Comparison of ENCODE assay signal across 14 cellular contexts in genomic region chr20:24066075-24066700, GRCh38.
DNase-seq lines count a peak whose midpoint lies in the region; ATAC-seq, FAIRE-seq and TF ChIP-seq lines count a peak whose summit lies in the region.
"Had no signal": no experiment of that assay in that cellular context is flagged by ENCODE, and none has a peak within 500 bp of the region (broad histone marks: within the 10 kb centered on the region; RNA-seq: fewer than 3 reads in every experiment).

No MANE protein-coding gene starts in this region.

- peak overlapping the region; percentile 88 for H3K4me3 Mint-ChIP-seq in CD4-positive, alpha-beta T cell
- H3K4me3 Mint-ChIP-seq in activated T-helper 1 cell treated with anti-CD3 and anti-CD28 coated beads, Interleukin-12 subunit alpha, Interleukin-12 subunit beta, Interleukin-2, Interleukin-4 antibody, amounts not matched to agents 30 ng/mL and 10 ng/mL and 1 ng/mL, durations not matched to agents 14 hours and 24 hours and 36 hours = peak overlapping the region; percentile 24
- H3K4me3 Mint-ChIP-seq in effector memory CD8-positive, alpha-beta T cell = peak overlapping the region; percentile 54 to 78
- H3K4me3 Mint-ChIP-seq: endodermal cell had no signal

- H3K36me3 Mint-ChIP-seq in CD4-positive, alpha-beta T cell (ENCODE audit: low read depth) = peaks cover 11% of the 10 kb centered on the region
- peaks cover 6% of the 10 kb centered on the region for H3K36me3 Mint-ChIP-seq in activated T-helper 1 cell treated with anti-CD3 and anti-CD28 coated beads, Interleukin-12 subunit alpha, Interleukin-12 subunit beta, Interleukin-2, Interleukin-4 antibody, amounts not matched to agents 30 ng/mL and 10 ng/mL and 1 ng/mL, durations not matched to agents 14 hours and 24 hours and 36 hours (ENCODE audit: low read depth)
- H3K36me3 Mint-ChIP-seq in effector memory CD8-positive, alpha-beta T cell (ENCODE audit: insufficient read depth) = no peaks in the 10 kb centered on the region

- H4K91ac ChIP-seq in neuronal stem cell (ENCODE audit: low read depth, low read length, poor library complexity) = no peak overlapping the region

- intact Hi-C loops in CD4-positive, alpha-beta T cell (cut with DNase I, micrococcal nuclease) = loop anchor here in 1 of 2 experiments (2.0 to 10.0 kb wide), 2 partner anchors 39 to 59 kb away; no protein-coding TSS in a partner anchor
- intact Hi-C loops in activated T-helper 1 cell treated with anti-CD3 and anti-CD28 coated beads, Interleukin-12 subunit alpha, Interleukin-12 subunit beta, Interleukin-2, Interleukin-4 antibody, amounts not matched to agents 30 ng/mL and 10 ng/mL and 1 ng/mL, durations not matched to agents 14 hours and 24 hours and 36 hours (cut with micrococcal nuclease) = no loop called here

- H3K4me3 ChIP-seq in neuronal stem cell (ENCODE audit: low read length in 2 of 2) (no peak overlapping the region), small intestine (ENCODE audit: low read depth in 1 of 2, low read length in 2 of 2) (no peak overlapping the region)
- H3K4me3 ChIP-seq: ovary had no signal

- no peaks in the 10 kb centered on the region for H3K4me1 ChIP-seq in neuronal stem cell (ENCODE audit: control insufficient read depth in 2 of 2, insufficient read depth in 1 of 2, low read depth in 1 of 2, low read length in 2 of 2)
- no peaks in the 10 kb centered on the region for H3K4me1 ChIP-seq in small intestine (ENCODE audit: control insufficient read depth in 2 of 2, insufficient read depth in 1 of 2, low read depth in 1 of 2, low read length in 1 of 2)

- no peak for FAIRE-seq in small intestine (lab: Jason Lieb, UNC)

- H3K27me3 ChIP-seq in CD4-positive, alpha-beta T cell (ENCODE audit: control insufficient read depth, insufficient read depth, low read length) = no peaks in the 10 kb centered on the region
- H3K27me3 ChIP-seq in neuronal stem cell (ENCODE audit: control insufficient read depth in 3 of 3, insufficient read depth in 3 of 3, low read depth in 1 of 3, low read length in 3 of 3) (no peaks in the 10 kb centered on the region), small intestine (ENCODE audit: control insufficient read depth in 2 of 2, insufficient read depth in 2 of 2, low read length in 2 of 2) (no peaks in the 10 kb centered on the region)
- H3K27me3 ChIP-seq: ovary had no signal

- H3K27me3 Mint-ChIP-seq in CD4-positive, alpha-beta T cell = no peaks in the 10 kb centered on the region
- H3K27me3 Mint-ChIP-seq in activated T-helper 1 cell treated with anti-CD3 and anti-CD28 coated beads, Interleukin-12 subunit alpha, Interleukin-12 subunit beta, Interleukin-2, Interleukin-4 antibody, amounts not matched to agents 30 ng/mL and 10 ng/mL and 1 ng/mL, durations not matched to agents 14 hours and 24 hours and 36 hours (ENCODE audit: insufficient read depth) = no peaks in the 10 kb centered on the region
- H3K27me3 Mint-ChIP-seq in effector memory CD8-positive, alpha-beta T cell = peaks cover 0 to 5% of the 10 kb centered on the region in 2 donors

- H3K27ac Mint-ChIP-seq in CD4-positive, alpha-beta T cell = peak overlapping the region; percentile 85
- no peak overlapping the region for H3K27ac Mint-ChIP-seq in activated T-helper 1 cell treated with anti-CD3 and anti-CD28 coated beads, Interleukin-12 subunit alpha, Interleukin-12 subunit beta, Interleukin-2, Interleukin-4 antibody, amounts not matched to agents 30 ng/mL and 10 ng/mL and 1 ng/mL, durations not matched to agents 14 hours and 24 hours and 36 hours
- peak overlapping the region; percentile 70 to 91 for H3K27ac Mint-ChIP-seq in effector memory CD8-positive, alpha-beta T cell
- H3K27ac Mint-ChIP-seq: endodermal cell had no signal

- no peak overlapping the region for H2BK15ac ChIP-seq in neuronal stem cell (ENCODE audit: low read length)

- no peak overlapping the region for H2AFZ ChIP-seq in neuronal stem cell (ENCODE audit: low read length)

- no peaks in the 10 kb centered on the region for H3K79me1 ChIP-seq in neuronal stem cell (ENCODE audit: low read depth, low read length)

- no peak overlapping the region for H2BK120ac ChIP-seq in neuronal stem cell (ENCODE audit: low read depth, low read length)

- CTCF ChIA-PET in CD4-positive, alpha-beta T cell (lab: Charles Lee) = no interaction called here

- DNase-seq in CD4-positive, alpha-beta T cell = peak in 7 of 10 experiments; percentile 17 to 46 (median 21)
- peak; percentile 52 for DNase-seq in OCI-M1 (lab: John Stamatoyannopoulos, UW)
- DNase-seq in activated T-helper 1 cell treated with anti-CD3 and anti-CD28 coated beads, Interleukin-12 subunit alpha, Interleukin-12 subunit beta, Interleukin-2, Interleukin-4 antibody, amounts not matched to agents 30 ng/mL and 10 ng/mL and 1 ng/mL, durations not matched to agents 14 hours and 24 hours and 36 hours (ENCODE audit: low spot score) = no peak
- peak in 1 of 3 experiments; percentile 11 for DNase-seq in effector memory CD8-positive, alpha-beta T cell
- no peak for DNase-seq in neuronal stem cell (ENCODE audit: low spot score)
- DNase-seq in small intestine = no peak
- DNase-seq in D341Med (ENCODE audit: low spot score) = no peak
- DNase-seq: activated CD4-positive, CD25-positive, alpha-beta regulatory T cell; endodermal cell; left colon; NCI-H1092; NCI-H2171; NCI-H82; ovary had no signal

- no peak overlapping the region for H2BK5ac ChIP-seq in neuronal stem cell (ENCODE audit: low read length)

- no peak overlapping the region for H2AK5ac ChIP-seq in neuronal stem cell (ENCODE audit: low read depth, low read length)

- no peak overlapping the region for H2BK12ac ChIP-seq in neuronal stem cell (ENCODE audit: low read length)

- no peak for TF ChIP-seq CTCF in CD4-positive, alpha-beta T cell (IDR thresholded peaks at IDR 0.05)

- no peak overlapping the region for H3K18ac ChIP-seq in neuronal stem cell (ENCODE audit: low read length)

- no peak overlapping the region for H3K23ac ChIP-seq in neuronal stem cell (ENCODE audit: low read depth, low read length, poor library complexity)

- peaks cover 8% of the 10 kb centered on the region for H3K9me3 Mint-ChIP-seq in CD4-positive, alpha-beta T cell
- peaks cover 25% of the 10 kb centered on the region for H3K9me3 Mint-ChIP-seq in activated T-helper 1 cell treated with anti-CD3 and anti-CD28 coated beads, Interleukin-12 subunit alpha, Interleukin-12 subunit beta, Interleukin-2, Interleukin-4 antibody, amounts not matched to agents 30 ng/mL and 10 ng/mL and 1 ng/mL, durations not matched to agents 14 hours and 24 hours and 36 hours
- peaks cover 5 to 9% of the 10 kb centered on the region in 2 donors for H3K9me3 Mint-ChIP-seq in effector memory CD8-positive, alpha-beta T cell
- H3K9me3 Mint-ChIP-seq: endodermal cell had no signal

- H3K9ac ChIP-seq in neuronal stem cell (ENCODE audit: low read depth, low read length, poor library complexity) = no peak overlapping the region

- H3K9me3 ChIP-seq in CD4-positive, alpha-beta T cell (ENCODE audit: control insufficient read depth, low read length) = peaks cover 9% of the 10 kb centered on the region
- H3K9me3 ChIP-seq in neuronal stem cell (replicated peaks in 1 of 2; ENCODE audit: control insufficient read depth in 2 of 2, insufficient read depth in 1 of 2, low read depth in 1 of 2, low read length in 2 of 2) (no peaks in the 10 kb centered on the region), small intestine (ENCODE audit: control insufficient read depth, low read depth) (no peaks in the 10 kb centered on the region)
- H3K9me3 ChIP-seq: ovary had no signal

- H3K36me3 ChIP-seq in neuronal stem cell (replicated peaks in 1 of 2; ENCODE audit: control insufficient read depth in 2 of 2, insufficient read depth in 2 of 2, low read length in 2 of 2) (no peaks in the 10 kb centered on the region), small intestine (ENCODE audit: control insufficient read depth in 2 of 2, insufficient read depth in 2 of 2, low read length in 2 of 2) (no peaks in the 10 kb centered on the region)
- H3K36me3 ChIP-seq: ovary had no signal

- WGBS in neuronal stem cell (ENCODE audit: extremely low coverage in 2 of 2, insufficient read length in 2 of 2, insufficient replicate concordance in 1 of 2), 2 donors = no CpG with 5 or more reads among the region's 6 CpGs
- 50 to 55% (median 54%) methylated on average over 6 of the region's 6 CpGs for WGBS in small intestine, 3 donors

- peak overlapping the region; percentile 2 for H3K27ac ChIP-seq in CD4-positive, alpha-beta T cell (ENCODE audit: low read depth, low read length)
- no peak overlapping the region for H3K27ac ChIP-seq in neuronal stem cell (replicated peaks; ENCODE audit: low read length)
- H3K27ac ChIP-seq in small intestine (ENCODE audit: low read depth in 1 of 2, low read length in 1 of 2) = no peak overlapping the region
- H3K27ac ChIP-seq: ovary had no signal

- no peak overlapping the region for H3K4ac ChIP-seq in neuronal stem cell (ENCODE audit: low read length)

- no peak overlapping the region for H3K4me2 ChIP-seq in neuronal stem cell (ENCODE audit: insufficient read depth, low read length, poor library complexity, severe bottlenecking)

- peaks cover 21% of the 10 kb centered on the region for H3K4me1 Mint-ChIP-seq in CD4-positive, alpha-beta T cell (ENCODE audit: low read depth)
- H3K4me1 Mint-ChIP-seq in activated T-helper 1 cell treated with anti-CD3 and anti-CD28 coated beads, Interleukin-12 subunit alpha, Interleukin-12 subunit beta, Interleukin-2, Interleukin-4 antibody, amounts not matched to agents 30 ng/mL and 10 ng/mL and 1 ng/mL, durations not matched to agents 14 hours and 24 hours and 36 hours (ENCODE audit: low read depth) = peaks cover 12% of the 10 kb centered on the region
- peaks cover 9 to 10% of the 10 kb centered on the region in 2 donors for H3K4me1 Mint-ChIP-seq in effector memory CD8-positive, alpha-beta T cell (ENCODE audit: low read depth in 2 of 2)
- H3K4me1 Mint-ChIP-seq: endodermal cell had no signal

- ATAC-seq in CD4-positive, alpha-beta T cell (ENCODE audit: poor library complexity) = peak; percentile 94
- peak; percentile 69 for ATAC-seq in effector memory CD8-positive, alpha-beta T cell (replicated peaks)
- ATAC-seq: left colon had no signal

- POLR2A ChIA-PET in CD4-positive, alpha-beta T cell (lab: Charles Lee) = interaction anchor here (0.6 to 1.9 kb wide), 6 partner anchors 11 to 39 kb away, joined by 3 to 20 read pairs (median 4); no protein-coding TSS in a partner anchor

- no peak overlapping the region for H3K14ac ChIP-seq in neuronal stem cell (ENCODE audit: low read length)

- no peak overlapping the region for H4K8ac ChIP-seq in neuronal stem cell (ENCODE audit: low read depth, low read length)

Comparison
In these comparisons a context has a peak if more than half of its experiments do, and no peak if none do; other contexts are left out.
1. DNase-seq: peak in CD4-positive, alpha-beta T cell (7 of 10) and OCI-M1 (single experiment); none in activated T-helper 1 cell treated with anti-CD3 and anti-CD28 coated beads, Interleukin-12 subunit alpha, Interleukin-12 subunit beta, Interleukin-2, Interleukin-4 antibody, amounts not matched to agents 30 ng/mL and 10 ng/mL and 1 ng/mL, durations not matched to agents 14 hours and 24 hours and 36 hours (single experiment), neuronal stem cell (single experiment), small intestine (single experiment) and D341Med (single experiment).
2. H3K4me3 Mint-ChIP-seq: peak in every context shown above with its lines; median percentile 88 in CD4-positive, alpha-beta T cell; 66 in effector memory CD8-positive, alpha-beta T cell; 24 in activated T-helper 1 cell treated with anti-CD3 and anti-CD28 coated beads, Interleukin-12 subunit alpha, Interleukin-12 subunit beta, Interleukin-2, Interleukin-4 antibody, amounts not matched to agents 30 ng/mL and 10 ng/mL and 1 ng/mL, durations not matched to agents 14 hours and 24 hours and 36 hours.